18 cellular contexts compared by ENCODE assay signal in genomic region chr15:31102374-31103342, GRCh38. TPM values are rescaled to one million over a fixed set of nuclear protein-coding genes. Genes with fewer than 3 reads are reported as not detected.
DNase-seq lines count a peak whose midpoint lies in the region; ATAC-seq and TF ChIP-seq lines count a peak whose summit lies in the region.
"Had no signal": no experiment of that assay in that cellular context is flagged by ENCODE, and none has a peak within 500 bp of the region (broad histone marks: within the 10 kb centered on the region; RNA-seq: fewer than 3 reads in every experiment).

No MANE protein-coding gene starts in this region.

- no peaks in the 10 kb centered on the region for H3K36me3 ChIP-seq in stomach
- H3K36me3 ChIP-seq: BLaER1 had no signal

- no peak for TF ChIP-seq EP300 in stomach (IDR thresholded peaks at IDR 0.05)

- no peak for DNase-seq in activated naive CD8-positive, alpha-beta T cell treated with anti-CD3 and anti-CD28 coated beads, Interleukin-2, amount 50 U/mL, for 24 hours
- DNase-seq in activated naive CD8-positive, alpha-beta T cell treated with anti-CD3 and anti-CD28 coated beads for 36 hours: no peak
- DNase-seq in substantia nigra (lab: John Stamatoyannopoulos, UW) (no peak), stomach (no peak)
- DNase-seq in stimulated activated naive CD8-positive, alpha-beta T cell treated with anti-CD3 and anti-CD28 coated beads, Interleukin-15, Interleukin-2, amounts not matched to agents 100 U/mL and 50 U/mL, for 24 hours: no peak
- DNase-seq: CD8-positive, alpha-beta T cell; GF-D8; H7; NCI-H1436 treated with DMSO at 0.1 percent for 48 hours; NCI-H2081 treated with DMSO at 0.1 percent for 48 hours; NCI-H510A; PC-9 had no signal

- H3K27me3 Mint-ChIP-seq in activated naive CD8-positive, alpha-beta T cell treated with anti-CD3 and anti-CD28 coated beads, Interleukin-2, amount 50 U/mL, for 24 hours: peaks cover 2% of the 10 kb centered on the region
- H3K27me3 Mint-ChIP-seq in activated naive CD8-positive, alpha-beta T cell treated with anti-CD3 and anti-CD28 coated beads for 36 hours: no peaks in the 10 kb centered on the region
- H3K27me3 Mint-ChIP-seq in brain: peaks cover 11% of the 10 kb centered on the region

- intact Hi-C loops in stomach (cut with DNase I; ENCODE audit: low total_unique reads): no loop called here

- no peaks in the 10 kb centered on the region for H3K36me3 Mint-ChIP-seq in activated naive CD8-positive, alpha-beta T cell treated with anti-CD3 and anti-CD28 coated beads, Interleukin-2, amount 50 U/mL, for 24 hours (ENCODE audit: low read depth)
- H3K36me3 Mint-ChIP-seq in activated naive CD8-positive, alpha-beta T cell treated with anti-CD3 and anti-CD28 coated beads for 36 hours: no peaks in the 10 kb centered on the region
- H3K36me3 Mint-ChIP-seq in brain: no peaks in the 10 kb centered on the region
- H3K36me3 Mint-ChIP-seq: CD8-positive, alpha-beta T cell had no signal

- H3K9me3 Mint-ChIP-seq in activated naive CD8-positive, alpha-beta T cell treated with anti-CD3 and anti-CD28 coated beads, Interleukin-2, amount 50 U/mL, for 24 hours: no peaks in the 10 kb centered on the region
- H3K9me3 Mint-ChIP-seq in activated naive CD8-positive, alpha-beta T cell treated with anti-CD3 and anti-CD28 coated beads for 36 hours: no peaks in the 10 kb centered on the region
- peaks cover 0 to 6% (median 0%) of the 10 kb centered on the region in 5 experiments for H3K9me3 Mint-ChIP-seq in brain
- H3K9me3 Mint-ChIP-seq: CD8-positive, alpha-beta T cell had no signal

- H3K27ac Mint-ChIP-seq in activated naive CD8-positive, alpha-beta T cell treated with anti-CD3 and anti-CD28 coated beads, Interleukin-2, amount 50 U/mL, for 24 hours: no peak overlapping the region
- no peak overlapping the region for H3K27ac Mint-ChIP-seq in activated naive CD8-positive, alpha-beta T cell treated with anti-CD3 and anti-CD28 coated beads for 36 hours
- peak overlapping the region in 3 of 5 experiments; percentile 35 to 75 (median 55) for H3K27ac Mint-ChIP-seq in brain
- H3K27ac Mint-ChIP-seq: CD8-positive, alpha-beta T cell had no signal

- ATAC-seq in activated naive CD8-positive, alpha-beta T cell treated with anti-CD3 and anti-CD28 coated beads, Interleukin-2, amount 50 U/mL, for 24 hours: peak; percentile 28
- no peak for ATAC-seq in HG02981 (IDR thresholded peaks at IDR 0.05; ENCODE audit: unreplicated experiment)
- ATAC-seq in stimulated activated naive CD8-positive, alpha-beta T cell treated with anti-CD3 and anti-CD28 coated beads, Interleukin-15, Interleukin-2, amounts not matched to agents 100 U/mL and 50 U/mL, for 24 hours: no peak
- ATAC-seq: CD8-positive, alpha-beta T cell had no signal

- TF ChIP-seq CTCF in brain (conservative IDR thresholded peaks at IDR 0.05): no peak
- TF ChIP-seq CTCF in stomach (IDR thresholded peaks at IDR 0.05): no peak

- peak overlapping the region; percentile 85 for H3K27ac ChIP-seq in layer of hippocampus (ENCODE audit: low read depth, low read length)
- H3K27ac ChIP-seq in substantia nigra (ENCODE audit: low read depth, low read length, poor library complexity, severe bottlenecking): peak overlapping the region; percentile 30
- no peak overlapping the region for H3K27ac ChIP-seq in stomach
- H3K27ac ChIP-seq: BLaER1, KMS-11, PC-9 had no signal

- H3K27me3 ChIP-seq in layer of hippocampus (ENCODE audit: control insufficient read depth, insufficient read depth, low read length): no peaks in the 10 kb centered on the region
- no peaks in the 10 kb centered on the region for H3K27me3 ChIP-seq in stomach
- H3K27me3 ChIP-seq: BLaER1 had no signal

- H3K4me1 ChIP-seq in stomach: peaks cover 0 to 5% (median 4%) of the 10 kb centered on the region in 4 donors
- H3K4me1 ChIP-seq: BLaER1 had no signal

- no peak for TF ChIP-seq POLR2A in stomach (IDR thresholded peaks at IDR 0.05)

- no peaks in the 10 kb centered on the region for H3K9me3 ChIP-seq in stomach
- H3K9me3 ChIP-seq: BLaER1 had no signal

- no peak overlapping the region for H3K4me3 ChIP-seq in stomach
- H3K4me3 ChIP-seq: BLaER1, PC-9 had no signal

- peaks cover 7% of the 10 kb centered on the region for H3K4me1 Mint-ChIP-seq in activated naive CD8-positive, alpha-beta T cell treated with anti-CD3 and anti-CD28 coated beads, Interleukin-2, amount 50 U/mL, for 24 hours
- no peaks in the 10 kb centered on the region for H3K4me1 Mint-ChIP-seq in activated naive CD8-positive, alpha-beta T cell treated with anti-CD3 and anti-CD28 coated beads for 36 hours
- peaks cover 57% of the 10 kb centered on the region for H3K4me1 Mint-ChIP-seq in brain

- 86 to 94% (median 91%) methylated on average over 24 of the region's 24 CpGs for WGBS in stomach, 5 donors

- no peak overlapping the region for H3K4me3 Mint-ChIP-seq in activated naive CD8-positive, alpha-beta T cell treated with anti-CD3 and anti-CD28 coated beads, Interleukin-2, amount 50 U/mL, for 24 hours
- no peak overlapping the region for H3K4me3 Mint-ChIP-seq in activated naive CD8-positive, alpha-beta T cell treated with anti-CD3 and anti-CD28 coated beads for 36 hours
- no peak overlapping the region for H3K4me3 Mint-ChIP-seq in brain
- H3K4me3 Mint-ChIP-seq: CD8-positive, alpha-beta T cell had no signal

RNA-seq across cellular contexts. Expression of gene TRPM1, which starts 1.1 kb away (rescaled TPM):
- not detected for total RNA-seq in activated naive CD8-positive, alpha-beta T cell treated with anti-CD3 and anti-CD28 coated beads for 36 hours
- polyA plus RNA-seq in brain (ENCODE audit: insufficient read depth, low read depth, low replicate concordance) (not detected), stomach (under 1 TPM in 1 of 3 donors, not detected in 2; 0.15 TPM)
- total RNA-seq in stomach: not detected
- total RNA-seq: CD8-positive, alpha-beta T cell; Daoy; PC-9 had no signal

Comparison
In these comparisons a context has a peak if more than half of its experiments do, and no peak if none do; other contexts are left out.
1. H3K27ac Mint-ChIP-seq: peak in brain (3 of 5); none in activated naive CD8-positive, alpha-beta T cell treated with anti-CD3 and anti-CD28 coated beads, Interleukin-2, amount 50 U/mL, for 24 hours (single experiment) and activated naive CD8-positive, alpha-beta T cell treated with anti-CD3 and anti-CD28 coated beads for 36 hours (single experiment).
2. H3K27ac ChIP-seq: peak in layer of hippocampus (single experiment) and substantia nigra (single experiment); none in stomach (0 of 5).